Comparison of ENCODE assay signal across 15 cellular contexts in the genomic region with DNA sequence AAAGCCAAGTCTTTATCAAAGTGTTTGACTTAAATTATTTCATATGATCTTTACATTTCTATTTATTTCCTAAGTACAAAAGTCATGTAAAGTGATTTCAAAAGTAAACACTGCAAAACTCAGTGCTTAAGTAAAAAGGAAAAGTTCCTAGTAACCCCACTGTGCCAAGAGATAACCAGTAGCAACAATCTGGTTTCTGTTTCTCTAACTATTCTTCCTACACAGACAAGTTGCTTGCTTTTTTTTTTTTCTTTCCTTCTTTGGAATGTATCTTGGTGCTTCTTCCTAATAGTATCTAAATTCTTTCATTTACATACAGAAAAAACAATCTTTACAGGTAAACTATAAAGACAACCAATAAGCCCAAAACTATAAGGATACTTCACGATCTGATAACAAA. TPM values are rescaled to one million over a fixed set of nuclear protein-coding genes. Genes with fewer than 3 reads are reported as not detected.
DNase-seq lines count a peak whose midpoint lies in the region; ATAC-seq and TF ChIP-seq lines count a peak whose summit lies in the region.
"Had no signal": no experiment of that assay in that cellular context is flagged by ENCODE, and none has a peak within 500 bp of the region (broad histone marks: within the 10 kb centered on the region; RNA-seq: fewer than 3 reads in every experiment).

No MANE protein-coding gene starts in this region.

- CTCF ChIA-PET in Caco-2 (lab: Charles Lee): no interaction called here
- CTCF ChIA-PET in PC-9 (lab: Charles Lee): no interaction called here
- CTCF ChIA-PET in activated CD4-positive, alpha-beta memory T cell treated with anti-CD3 and anti-CD28 coated beads for 36 hours (lab: Charles Lee): no interaction called here

- no peaks in the 10 kb centered on the region for H3K9me3 Mint-ChIP-seq in Caco-2 (ENCODE audit: unreplicated experiment)
- H3K9me3 Mint-ChIP-seq in activated T-cell treated with anti-CD3 and anti-CD28 coated beads, Interleukin-2, amount 50 U/mL, for 24 hours: no peaks in the 10 kb centered on the region
- no peaks in the 10 kb centered on the region for H3K9me3 Mint-ChIP-seq in natural killer cell treated with Interleukin-12 subunit alpha and Interleukin-12 subunit beta and Interleukin-15 and Interleukin-18, amount 100 ng/mL, for 72 hours
- H3K9me3 Mint-ChIP-seq in activated CD4-positive, alpha-beta memory T cell treated with anti-CD3 and anti-CD28 coated beads for 36 hours: no peaks in the 10 kb centered on the region
- H3K9me3 Mint-ChIP-seq: activated naive CD4-positive, alpha-beta T cell treated with anti-CD3 and anti-CD28 coated beads, Interleukin-2, amount 50 U/mL, for 72 hours; dendritic cell treated with granulocyte-macrophage colony-stimulating factor and Interleukin-4, amounts not matched to agents 40 ng/mL and 50 ng/mL, for 4 days had no signal

- intact Hi-C loops in Caco-2 (cut with micrococcal nuclease; ENCODE audit: unreplicated experiment) (loop anchor here (2.0 to 10.0 kb wide), 3 partner anchors 55 to 421 kb away; partner anchors contain the start of gene SVIL), PC-9 (cut with micrococcal nuclease; ENCODE audit: unreplicated experiment) (loop anchor here (2.0 to 10.0 kb wide), 2 partner anchors 95 to 169 kb away; no protein-coding TSS in a partner anchor), gastrocnemius medialis (cut with DNase I; ENCODE audit: low total_unique reads) (no loop called here)
- intact Hi-C loops in activated CD4-positive, alpha-beta memory T cell treated with anti-CD3 and anti-CD28 coated beads for 36 hours (cut with micrococcal nuclease): no loop called here

- peak overlapping the region; percentile 78 for H3K4me3 Mint-ChIP-seq in Caco-2 (ENCODE audit: unreplicated experiment)
- no peak overlapping the region for H3K4me3 Mint-ChIP-seq in activated T-cell treated with anti-CD3 and anti-CD28 coated beads, Interleukin-2, amount 50 U/mL, for 24 hours
- H3K4me3 Mint-ChIP-seq in natural killer cell treated with Interleukin-12 subunit alpha and Interleukin-12 subunit beta and Interleukin-15 and Interleukin-18, amount 100 ng/mL, for 72 hours: no peak overlapping the region
- no peak overlapping the region for H3K4me3 Mint-ChIP-seq in activated CD4-positive, alpha-beta memory T cell treated with anti-CD3 and anti-CD28 coated beads for 36 hours
- H3K4me3 Mint-ChIP-seq: dendritic cell treated with granulocyte-macrophage colony-stimulating factor and Interleukin-4, amounts not matched to agents 40 ng/mL and 50 ng/mL, for 4 days had no signal

- no peak for DNase-seq in Caco-2
- DNase-seq in PC-9: no peak
- DNase-seq in fibroblast of villous mesenchyme (ENCODE audit: low read depth): peak; percentile 56
- DNase-seq in gastrocnemius medialis: no peak
- DNase-seq in GM19240 (ENCODE audit: insufficient read length, low spot score): no peak
- no peak for DNase-seq in activated T-cell treated with anti-CD3 and anti-CD28 coated beads, Interleukin-2, amount 50 U/mL, for 24 hours
- no peak for DNase-seq in natural killer cell treated with Interleukin-12 subunit alpha and Interleukin-12 subunit beta and Interleukin-15 and Interleukin-18, amount 100 ng/mL, for 72 hours (ENCODE audit: low spot score)
- DNase-seq in activated CD4-positive, alpha-beta memory T cell treated with anti-CD3 and anti-CD28 coated beads for 36 hours: no peak
- DNase-seq: foreskin melanocyte, NCI-H1436 treated with DMSO at 0.1 percent for 48 hours, NCI-H69 had no signal

- TF ChIP-seq POLR2A in gastrocnemius medialis (IDR thresholded peaks at IDR 0.05): no peak

- H3K4me3 ChIP-seq in Caco-2 (ENCODE audit: low read depth, low read length) (no peak overlapping the region), PC-9 (peak overlapping the region; percentile 65; the same call in 1 of the 2 replicates), fibroblast of villous mesenchyme (ENCODE audit: low read depth, low read length) (no peak overlapping the region), gastrocnemius medialis (no peak overlapping the region)
- H3K4me3 ChIP-seq: K562 had no signal

- H2AFZ ChIP-seq in PC-9: no peak overlapping the region

- no peaks in the 10 kb centered on the region for H3K9me2 ChIP-seq in PC-9 (ENCODE audit: insufficient read depth)

- POLR2A ChIA-PET in Caco-2 (lab: Charles Lee) (no interaction called here), PC-9 (lab: Charles Lee; ENCODE audit: unreplicated experiment) (interaction anchor here (0.6 kb wide), 1 partner anchor 253 kb away, joined by 9 read pairs; no protein-coding TSS in a partner anchor)
- POLR2A ChIA-PET in activated CD4-positive, alpha-beta memory T cell treated with anti-CD3 and anti-CD28 coated beads for 36 hours (lab: Charles Lee): no interaction called here

- peak overlapping the region; percentile 81 for H3K27ac Mint-ChIP-seq in Caco-2 (ENCODE audit: unreplicated experiment)
- no peak overlapping the region for H3K27ac Mint-ChIP-seq in activated T-cell treated with anti-CD3 and anti-CD28 coated beads, Interleukin-2, amount 50 U/mL, for 24 hours
- H3K27ac Mint-ChIP-seq in natural killer cell treated with Interleukin-12 subunit alpha and Interleukin-12 subunit beta and Interleukin-15 and Interleukin-18, amount 100 ng/mL, for 72 hours: no peak overlapping the region
- H3K27ac Mint-ChIP-seq in activated CD4-positive, alpha-beta memory T cell treated with anti-CD3 and anti-CD28 coated beads for 36 hours: no peak overlapping the region
- H3K27ac Mint-ChIP-seq: activated naive CD4-positive, alpha-beta T cell treated with anti-CD3 and anti-CD28 coated beads, Interleukin-2, amount 50 U/mL, for 72 hours; dendritic cell treated with granulocyte-macrophage colony-stimulating factor and Interleukin-4, amounts not matched to agents 40 ng/mL and 50 ng/mL, for 4 days had no signal

- H3K27me3 Mint-ChIP-seq in Caco-2 (ENCODE audit: insufficient read depth, unreplicated experiment): no peaks in the 10 kb centered on the region
- peaks cover 67% of the 10 kb centered on the region for H3K27me3 Mint-ChIP-seq in activated T-cell treated with anti-CD3 and anti-CD28 coated beads, Interleukin-2, amount 50 U/mL, for 24 hours
- H3K27me3 Mint-ChIP-seq in natural killer cell treated with Interleukin-12 subunit alpha and Interleukin-12 subunit beta and Interleukin-15 and Interleukin-18, amount 100 ng/mL, for 72 hours: peaks cover 29 to 48% of the 10 kb centered on the region in 2 donors
- H3K27me3 Mint-ChIP-seq in activated CD4-positive, alpha-beta memory T cell treated with anti-CD3 and anti-CD28 coated beads for 36 hours: peaks cover 40% of the 10 kb centered on the region

- H3K36me3 Mint-ChIP-seq in Caco-2 (ENCODE audit: insufficient read depth, unreplicated experiment): peaks cover 6% of the 10 kb centered on the region
- H3K36me3 Mint-ChIP-seq in activated T-cell treated with anti-CD3 and anti-CD28 coated beads, Interleukin-2, amount 50 U/mL, for 24 hours (ENCODE audit: low read depth): no peaks in the 10 kb centered on the region
- H3K36me3 Mint-ChIP-seq in natural killer cell treated with Interleukin-12 subunit alpha and Interleukin-12 subunit beta and Interleukin-15 and Interleukin-18, amount 100 ng/mL, for 72 hours: no peaks in the 10 kb centered on the region
- no peaks in the 10 kb centered on the region for H3K36me3 Mint-ChIP-seq in activated CD4-positive, alpha-beta memory T cell treated with anti-CD3 and anti-CD28 coated beads for 36 hours

- H3K4me1 ChIP-seq in Caco-2 (peaks cover 46% of the 10 kb centered on the region), PC-9 (replicated peaks; ENCODE audit: insufficient read depth) (peaks cover 37% of the 10 kb centered on the region), gastrocnemius medialis (peaks cover 0 to 5% of the 10 kb centered on the region in 2 donors)

- ATAC-seq in gastrocnemius medialis: no peak
- ATAC-seq in natural killer cell treated with Interleukin-12 subunit alpha and Interleukin-12 subunit beta and Interleukin-15 and Interleukin-18, amount 100 ng/mL, for 72 hours: no peak
- ATAC-seq: activated naive CD4-positive, alpha-beta T cell treated with anti-CD3 and anti-CD28 coated beads, Interleukin-2, amount 50 U/mL, for 72 hours; K562 had no signal

- TF ChIP-seq CTCF in Caco-2 (IDR thresholded peaks at IDR 0.05; ENCODE audit: insufficient read depth in 1 of 2, low read depth in 1 of 2, low read length in 1 of 2, severe bottlenecking in 1 of 2, unreplicated experiment in 1 of 2) (no peak), PC-9 (conservative IDR thresholded peaks at IDR 0.05) (no peak), fibroblast of villous mesenchyme (IDR thresholded peaks at IDR 0.05; ENCODE audit: insufficient read depth, low read depth, low read length) (no peak), gastrocnemius medialis (IDR thresholded peaks at IDR 0.05 in 4 of 5, conservative IDR thresholded peaks at IDR 0.05 in 1 of 5) (no peak)

- H3K27ac ChIP-seq in PC-9 (no peak overlapping the region), gastrocnemius medialis (peak overlapping the region; percentile 67 to 81 (median 76))

- H3K27me3 ChIP-seq in Caco-2 (replicated peaks; ENCODE audit: control insufficient read depth, insufficient read depth, low read length) (no peaks in the 10 kb centered on the region), PC-9 (ENCODE audit: insufficient read depth, low read depth) (no peaks in the 10 kb centered on the region), gastrocnemius medialis (no peaks in the 10 kb centered on the region)

- H3K4me1 Mint-ChIP-seq in Caco-2 (ENCODE audit: low read depth, unreplicated experiment): peaks cover 46% of the 10 kb centered on the region
- peaks cover 9% of the 10 kb centered on the region for H3K4me1 Mint-ChIP-seq in activated T-cell treated with anti-CD3 and anti-CD28 coated beads, Interleukin-2, amount 50 U/mL, for 24 hours (ENCODE audit: low read depth)
- H3K4me1 Mint-ChIP-seq in natural killer cell treated with Interleukin-12 subunit alpha and Interleukin-12 subunit beta and Interleukin-15 and Interleukin-18, amount 100 ng/mL, for 72 hours (ENCODE audit: low read depth in 2 of 2): peaks cover 5 to 9% of the 10 kb centered on the region in 2 donors
- peaks cover 8% of the 10 kb centered on the region for H3K4me1 Mint-ChIP-seq in activated CD4-positive, alpha-beta memory T cell treated with anti-CD3 and anti-CD28 coated beads for 36 hours (ENCODE audit: low read depth)

- no peaks in the 10 kb centered on the region for H3K36me3 ChIP-seq in Caco-2 (ENCODE audit: control insufficient read depth, insufficient read depth, low read length)
- H3K36me3 ChIP-seq in PC-9 (ENCODE audit: low read depth): no peaks in the 10 kb centered on the region
- no peaks in the 10 kb centered on the region for H3K36me3 ChIP-seq in gastrocnemius medialis

- peaks cover 19% of the 10 kb centered on the region for H3K79me2 ChIP-seq in PC-9 (ENCODE audit: low read depth)

- BruUV-seq in Caco-2 (replicated peaks; lab: Mats Ljungman, UMichigan): no TSS peak
- no TSS peak for BruUV-seq in PC-9 (replicated peaks; lab: Mats Ljungman, UMichigan)

- H3K9me3 ChIP-seq in Caco-2 (no peaks in the 10 kb centered on the region), PC-9 (ENCODE audit: insufficient read depth, low read depth) (no peaks in the 10 kb centered on the region), gastrocnemius medialis (no peaks in the 10 kb centered on the region)

- in situ Hi-C loops in gastrocnemius medialis (cut with MboI; ENCODE audit: low sequenced_read_pairs in 4 of 4): no loop called here

- H4K20me1 ChIP-seq in PC-9 (ENCODE audit: insufficient read depth): no peaks in the 10 kb centered on the region

- H3K4me2 ChIP-seq in PC-9: peak overlapping the region; percentile 78

- peaks cover 22% of the 10 kb centered on the region for H3F3A ChIP-seq in PC-9 (ENCODE audit: insufficient read depth, low read depth)

RNA-seq across cellular contexts. Expression of gene JCAD, which starts 3.1 kb away (rescaled TPM):
- total RNA-seq in Caco-2 (2022) (10.0 and 13.0 TPM in 2 replicates), PC-9 (2021) (30.5 and 36.7 TPM in 2 replicates), fibroblast of villous mesenchyme (7.8 and 18.7 TPM in 2 replicates), gastrocnemius medialis (10 to 100 TPM in 1 of 4 donors, 1 to 10 TPM in 3; 6.0 to 12.1 (median 6.5) TPM)
- under 1 TPM; 0.08 to 0.69 TPM for total RNA-seq in natural killer cell treated with Interleukin-12 subunit alpha and Interleukin-12 subunit beta and Interleukin-15 and Interleukin-18, amount 100 ng/mL, for 72 hours
- total RNA-seq in activated CD4-positive, alpha-beta memory T cell treated with anti-CD3 and anti-CD28 coated beads for 36 hours: under 1 TPM in 1 of 2 experiments, not detected in 1; 0.05 TPM
- total RNA-seq: G401, K562 had no signal

Comparison
In these comparisons a context has a peak if more than half of its experiments do, and no peak if none do; other contexts are left out.
1. intact Hi-C loops: an anchor here in Caco-2 (2.0 to 10.0 kb wide) and PC-9 (2.0 to 10.0 kb wide); none called in gastrocnemius medialis and activated CD4-positive, alpha-beta memory T cell treated with anti-CD3 and anti-CD28 coated beads for 36 hours.